ENCODE assay signal across 8 cellular contexts in the genomic region with DNA sequence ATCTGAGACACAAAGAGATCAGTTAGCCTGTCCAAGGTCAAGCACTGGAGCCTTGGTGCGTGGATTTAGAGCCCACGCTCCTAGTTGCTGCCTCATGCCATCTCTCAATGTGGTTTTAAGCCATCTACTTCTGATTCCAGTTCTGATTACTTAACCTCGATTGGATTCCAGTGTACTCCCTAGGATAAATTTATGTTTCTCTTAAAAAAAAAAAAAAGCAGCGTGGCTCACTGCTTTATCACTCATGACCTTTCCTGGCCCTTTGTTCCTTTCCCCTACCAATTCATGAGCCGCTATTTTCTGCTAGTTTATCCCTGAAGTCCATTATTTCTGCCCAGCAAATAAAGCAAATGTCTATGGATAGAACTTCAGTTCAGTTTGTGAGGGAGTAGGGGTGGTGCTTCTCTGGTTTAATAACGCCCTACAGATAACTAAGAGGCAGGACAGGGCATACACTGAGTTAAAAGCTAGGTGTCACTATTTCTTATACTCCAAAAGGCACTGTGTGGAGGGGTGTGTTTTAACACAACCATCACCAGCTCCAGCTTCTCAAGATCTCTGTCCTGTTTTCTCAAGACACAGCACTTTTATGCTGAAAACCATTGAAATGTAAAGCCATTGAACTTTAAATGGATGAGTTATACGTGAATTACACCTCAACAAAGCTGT. TPM values are rescaled to one million over a fixed set of nuclear protein-coding genes. Genes with fewer than 3 reads are reported as not detected.
DNase-seq lines count a peak whose midpoint lies in the region; ATAC-seq and TF ChIP-seq lines count a peak whose summit lies in the region.

No MANE protein-coding gene starts in this region.

- peaks cover 9% of the 10 kb centered on the region for H3K4me1 ChIP-seq in CD4-positive, alpha-beta memory T cell (ENCODE audit: insufficient read depth, low read length)
- H3K4me1 ChIP-seq in GM23248 (ENCODE audit: insufficient read depth) (no peaks in the 10 kb centered on the region), adrenal gland (replicated peaks in 1 of 2) (peaks cover 4 to 5% of the 10 kb centered on the region in 2 donors), ovary (ENCODE audit: insufficient read depth) (peaks cover 2% of the 10 kb centered on the region)

- no peak overlapping the region for H3K4me3 Mint-ChIP-seq in CD4-positive, alpha-beta memory T cell
- no peak overlapping the region for H3K4me3 Mint-ChIP-seq in T-helper 17 cell

- H3K79me2 ChIP-seq in GM23248 (ENCODE audit: insufficient read depth), result no peaks in the 10 kb centered on the region

- ATAC-seq in T-helper 17 cell, result peak; percentile 90
- ATAC-seq in HG02938 (IDR thresholded peaks at IDR 0.05; ENCODE audit: unreplicated experiment), result no peak

- no peak overlapping the region for H2AFZ ChIP-seq in GM23248

- in situ Hi-C loops in GM23248 (cut with MboI), result no loop called here

- WGBS in GM23248 (ENCODE audit: low coverage in 1 of 2, low lambda C conversion rate in 2 of 2, missing lambda C conversion rate in 2 of 2), 2 experiments, result 58 to 59% methylated on average over 7 of the region's 7 CpGs
- 18 to 25% (median 22%) methylated on average over 7 of the region's 7 CpGs for WGBS in adrenal gland, 4 donors
- 33 to 41% (median 38%) methylated on average over 7 of the region's 7 CpGs for WGBS in ovary, 3 donors

- no peaks in the 10 kb centered on the region for H3K36me3 ChIP-seq in CD4-positive, alpha-beta memory T cell (ENCODE audit: insufficient read depth, low read length)
- H3K36me3 ChIP-seq in GM23248 (ENCODE audit: low read depth) (no peaks in the 10 kb centered on the region), adrenal gland (replicated peaks in 1 of 2) (no peaks in the 10 kb centered on the region), ovary (no peaks in the 10 kb centered on the region)

- H4K20me1 ChIP-seq in GM23248 (ENCODE audit: insufficient read depth), result no peaks in the 10 kb centered on the region

- no peak overlapping the region for H3K27ac ChIP-seq in CD4-positive, alpha-beta memory T cell (ENCODE audit: low read depth, low read length)
- H3K27ac ChIP-seq in GM23248 (no peak overlapping the region), adrenal gland (peak overlapping the region in 1 of 5 donors; percentile 44), ovary (no peak overlapping the region)

- no peak overlapping the region for H3K27ac Mint-ChIP-seq in CD4-positive, alpha-beta memory T cell
- H3K27ac Mint-ChIP-seq in T-helper 17 cell, result no peak overlapping the region

- CTCF ChIA-PET in CD4-positive, alpha-beta memory T cell (lab: Charles Lee; ENCODE audit: partially characterized antibody), result interaction anchor here (0.5 to 14.5 kb wide), 22 partner anchors 8 to 643 kb away, joined by 3 to 458 read pairs (median 4); partner anchors contain the start of genes CCND2 and PARP11

- TF ChIP-seq CTCF in adrenal gland (IDR thresholded peaks at IDR 0.05), result peak in 1 of 6 experiments; percentile 14
- no peak for TF ChIP-seq CTCF in ovary (IDR thresholded peaks at IDR 0.05)

- peaks cover 5 to 7% of the 10 kb centered on the region in 2 donors for H3K27me3 Mint-ChIP-seq in CD4-positive, alpha-beta memory T cell
- peaks cover 20% of the 10 kb centered on the region for H3K27me3 Mint-ChIP-seq in T-helper 17 cell

- no peak overlapping the region for H3K4me3 ChIP-seq in CD4-positive, alpha-beta memory T cell (ENCODE audit: low read length in 2 of 2)
- H3K4me3 ChIP-seq in GM23248, result no peak overlapping the region
- no peak overlapping the region for H3K4me3 ChIP-seq in adrenal gland
- no peak overlapping the region for H3K4me3 ChIP-seq in ovary

- TF ChIP-seq POLR2A in adrenal gland (IDR thresholded peaks at IDR 0.05), result no peak
- TF ChIP-seq POLR2A in ovary (IDR thresholded peaks at IDR 0.05), result no peak

- peaks cover 8% of the 10 kb centered on the region for H3F3A ChIP-seq in GM23248 (ENCODE audit: insufficient read depth)

- H3K9me3 Mint-ChIP-seq in CD4-positive, alpha-beta memory T cell, result peaks cover 0 to 3% (median 0%) of the 10 kb centered on the region in 8 donors

- H3K9me3 ChIP-seq in CD4-positive, alpha-beta memory T cell (ENCODE audit: control insufficient read depth in 1 of 2, low read length in 2 of 2), result no peaks in the 10 kb centered on the region
- no peaks in the 10 kb centered on the region for H3K9me3 ChIP-seq in GM23248 (ENCODE audit: low read depth)
- H3K9me3 ChIP-seq in T-helper 17 cell (ENCODE audit: control insufficient read depth, low read length, poor library complexity, severe bottlenecking), result no peaks in the 10 kb centered on the region
- no peaks in the 10 kb centered on the region for H3K9me3 ChIP-seq in adrenal gland (replicated peaks in 1 of 3)
- no peaks in the 10 kb centered on the region for H3K9me3 ChIP-seq in ovary

- H3K9ac ChIP-seq in GM23248, result no peak overlapping the region

- no peak for TF ChIP-seq EP300 in ovary (IDR thresholded peaks at IDR 0.05)

- POLR2A ChIA-PET in CD4-positive, alpha-beta memory T cell (lab: Charles Lee; ENCODE audit: partially characterized antibody), result interaction anchor here (1.0 to 6.6 kb wide), 8 partner anchors 10 to 395 kb away, joined by 3 to 99 read pairs (median 6); partner anchors contain the start of gene PARP11

- H3K4me2 ChIP-seq in GM23248 (ENCODE audit: unreplicated experiment), result no peak overlapping the region

- intact Hi-C loops in CD4-positive, alpha-beta memory T cell (cut with micrococcal nuclease), result no loop called here
- intact Hi-C loops in adrenal gland (cut with DNase I) (loop anchor here (5.0 to 10.0 kb wide), 3 partner anchors 114 to 402 kb away; no protein-coding TSS in a partner anchor), ovary (cut with DNase I) (loop anchor here in 3 of 4 donors (5.0 to 10.0 kb wide), 2 partner anchors 159 to 392 kb away; partner anchors contain the start of gene CCND2 (in 2 of the 3))

- H3K27me3 ChIP-seq in CD4-positive, alpha-beta memory T cell (ENCODE audit: insufficient read depth, low read length), result no peaks in the 10 kb centered on the region
- H3K27me3 ChIP-seq in GM23248 (replicated peaks; ENCODE audit: insufficient read depth) (peaks cover 30% of the 10 kb centered on the region), adrenal gland (no peaks in the 10 kb centered on the region), ovary (no peaks in the 10 kb centered on the region)

- peaks cover 14 to 30% (median 17%) of the 10 kb centered on the region in 4 donors for H3K4me1 Mint-ChIP-seq in CD4-positive, alpha-beta memory T cell
- H3K4me1 Mint-ChIP-seq in T-helper 17 cell, result peaks cover 23% of the 10 kb centered on the region

- no peaks in the 10 kb centered on the region for H3K9me2 ChIP-seq in GM23248 (ENCODE audit: insufficient read depth)

- H3K36me3 Mint-ChIP-seq in CD4-positive, alpha-beta memory T cell, result no peaks in the 10 kb centered on the region
- H3K36me3 Mint-ChIP-seq in T-helper 17 cell (ENCODE audit: low read depth), result peaks cover 4% of the 10 kb centered on the region

- peak in 3 of 5 donors; percentile 29 to 54 (median 29) for DNase-seq in CD4-positive, alpha-beta memory T cell
- DNase-seq in GM23248 (peak; percentile 19), T-helper 17 cell (no peak), kidney tubule cell (ENCODE audit: low spot score) (peak; percentile 25), adrenal gland (no peak), ovary (no peak), NCI-H748 treated with DMSO at 0.1 percent for 48 hours (lab: John Stamatoyannopoulos, UW) (no peak)

RNA-seq across cellular contexts. Expression of gene PARP11, which starts 9.8 kb away (rescaled TPM):
- 10 to 100 TPM; 36.4 to 39.9 TPM for total RNA-seq in CD4-positive, alpha-beta memory T cell
- 1 to 10 TPM; 7.6 to 8.0 TPM for polyA plus RNA-seq in CD4-positive, alpha-beta memory T cell
- total RNA-seq in GM23248 (2014; rRNA removed; shearing (Covaris generic)), result 1.0 and 2.1 TPM in 2 replicates
- 6.2 and 6.3 TPM in 2 replicates for polyA plus RNA-seq in GM23248 (2016; fragmentation: Nextera tagmentation; extraction: Ambion mirVana)
- 10 to 100 TPM; 16.5 to 21.3 TPM for total RNA-seq in T-helper 17 cell
- total RNA-seq in adrenal gland, result 10 to 100 TPM; 10.5 to 29.8 (median 18.0) TPM
- polyA plus RNA-seq in adrenal gland, result 10 to 100 TPM in 1 of 3 donors, 1 to 10 TPM in 2; 2.8 to 19.9 (median 4.5) TPM
- total RNA-seq in ovary, result 10 to 100 TPM in 6 of 7 donors, 1 to 10 TPM in 1; 7.4 to 22.1 (median 18.0) TPM
- 10 to 100 TPM; 10.1 to 11.8 TPM for polyA plus RNA-seq in ovary

Comparison
In these comparisons a context has a peak if more than half of its experiments do, and no peak if none do; other contexts are left out.
1. DNase-seq: peak in CD4-positive, alpha-beta memory T cell (3 of 5), GM23248 (single experiment) and kidney tubule cell (single experiment); none in T-helper 17 cell (0 of 3), adrenal gland (0 of 7), ovary (0 of 5) and NCI-H748 treated with DMSO at 0.1 percent for 48 hours (single experiment).